In the genomic region with DNA sequence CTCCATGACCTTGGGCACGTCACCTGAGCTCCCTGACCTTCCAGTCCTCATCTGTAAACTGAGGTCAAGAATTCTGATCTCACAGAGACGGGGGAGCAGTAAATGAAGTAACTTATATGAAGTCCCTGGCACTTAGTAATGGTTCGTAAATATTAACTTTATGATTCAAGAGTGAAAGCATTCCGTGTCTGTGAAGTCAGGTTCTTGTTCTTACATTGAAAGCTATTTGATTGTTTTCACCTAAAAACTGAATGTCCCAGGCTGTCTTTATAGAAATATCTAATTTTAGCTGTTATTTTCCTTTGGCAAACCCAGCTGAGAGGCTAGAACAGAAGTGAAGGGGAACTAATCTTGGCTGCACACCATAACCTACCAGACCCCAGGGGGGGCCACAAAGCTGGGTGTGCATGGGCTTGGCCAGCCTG, we compare ENCODE assay signal across 7 cellular contexts.
DNase-seq lines count a peak whose midpoint lies in the region; ATAC-seq and TF ChIP-seq lines count a peak whose summit lies in the region.

No MANE protein-coding gene starts in this region.

- dilution Hi-C loops in IMR-90 (cut with HindIII; ENCODE audit: low sequenced_read_pairs, unreplicated experiment) = no loop called here

- H3K36me3 ChIP-seq in IMR-90 (ENCODE audit: control insufficient read depth, insufficient read depth, low read length) (no peaks in the 10 kb centered on the region), ascending aorta (no peaks in the 10 kb centered on the region)

- intact Hi-C loops in IMR-90 (cut with micrococcal nuclease) (no loop called here), ascending aorta (cut with DNase I) (loop anchor here (1.0 to 2.0 kb wide), 2 partner anchors 33 to 85 kb away; a partner anchor contains a TSS), left colon (cut with DNase I, micrococcal nuclease) (no loop called here)

- peaks cover 3 to 35% of the 10 kb centered on the region in 2 experiments for H3K79me1 ChIP-seq in IMR-90 (ENCODE audit: low read depth in 1 of 2, low read length in 2 of 2)

- H3K4me2 ChIP-seq in IMR-90 (ENCODE audit: low read depth, low read length) = no peak overlapping the region

- peak overlapping the region; percentile 63 to 79 for H4K8ac ChIP-seq in IMR-90 (ENCODE audit: low read depth in 2 of 2, low read length in 2 of 2)

- peak overlapping the region; percentile 71 for H4K91ac ChIP-seq in IMR-90 (ENCODE audit: insufficient read depth, low read depth, low read length)

- peak overlapping the region; percentile 79 for H2AFZ ChIP-seq in IMR-90 (replicated peaks; ENCODE audit: low read length, poor library complexity)

- H2AK9ac ChIP-seq in IMR-90 (replicated peaks; ENCODE audit: low read depth, low read length, poor library complexity) = peak overlapping the region; percentile 65

- H3K27me3 ChIP-seq in IMR-90 (ENCODE audit: control insufficient read depth, insufficient read depth, low read length) (no peaks in the 10 kb centered on the region), ascending aorta (no peaks in the 10 kb centered on the region)

- H3K27ac ChIP-seq in IMR-90 (ENCODE audit: insufficient read depth, low read length) = peak overlapping the region; percentile 82
- peak overlapping the region; percentile 94 for H3K27ac ChIP-seq in ascending aorta
- H3K27ac ChIP-seq in substantia nigra (ENCODE audit: low read depth, low read length, poor library complexity, severe bottlenecking) = peak overlapping the region; percentile 52

- H4K20me1 ChIP-seq in IMR-90 (ENCODE audit: insufficient read depth, low read length) = peaks cover 6% of the 10 kb centered on the region; the same call in 1 of the 2 replicates

- no peak for TF ChIP-seq CTCF in IMR-90 (conservative IDR thresholded peaks at IDR 0.05; ENCODE audit: low read depth, low read length)
- TF ChIP-seq CTCF in ascending aorta (IDR thresholded peaks at IDR 0.05) = peak in 1 of 3 experiments; percentile 29

- peak overlapping the region; percentile 61 for H2BK120ac ChIP-seq in IMR-90 (ENCODE audit: low read depth, low read length)

- no peak for TF ChIP-seq POLR2A in IMR-90 (IDR thresholded peaks at IDR 0.05; ENCODE audit: low read depth, low read length)

- TF ChIP-seq RAD21 in IMR-90 (IDR thresholded peaks at IDR 0.05; ENCODE audit: low read length) = no peak

- H4K5ac ChIP-seq in IMR-90 (ENCODE audit: low read depth, low read length) = peak overlapping the region; percentile 89

- CTCF ChIA-PET in IMR-90 (lab: Yijun Ruan, JAX) = no interaction called here

- H2BK15ac ChIP-seq in IMR-90 (ENCODE audit: low read depth, low read length) = peak overlapping the region; percentile 59; the same call in 1 of the 3 replicates

- H3K9ac ChIP-seq in IMR-90 (ENCODE audit: low read depth, low read length) = no peak overlapping the region

- H3K56ac ChIP-seq in IMR-90 (ENCODE audit: extremely low read depth, insufficient read depth, low read length) = no peak overlapping the region

- peak overlapping the region; percentile 95 for H2AK5ac ChIP-seq in IMR-90 (ENCODE audit: low read depth, low read length)

- H3K14ac ChIP-seq in IMR-90 (replicated peaks; ENCODE audit: low read depth, low read length) = peak overlapping the region; percentile 82

- peak overlapping the region; percentile 69; the same call in 1 of the 2 replicates for H2BK20ac ChIP-seq in IMR-90 (ENCODE audit: low read depth, low read length)

- peak overlapping the region; percentile 68 for H3K18ac ChIP-seq in IMR-90 (ENCODE audit: low read depth, low read length)

- H3K4ac ChIP-seq in IMR-90 (ENCODE audit: low read depth, low read length) = peak overlapping the region; percentile 62

- in situ Hi-C loops in IMR-90 (cut with MboI; ENCODE audit: low sequenced_read_pairs) = no loop called here

- peaks cover 30% of the 10 kb centered on the region for H3K9me1 ChIP-seq in IMR-90 (ENCODE audit: insufficient read depth, low read length)

- H3K9me3 ChIP-seq in IMR-90 (ENCODE audit: control insufficient read depth, insufficient read depth, low read length) = peaks cover 11% of the 10 kb centered on the region
- H3K9me3 ChIP-seq in ascending aorta = peaks cover 11 to 21% of the 10 kb centered on the region in 2 donors

- H3K4me1 ChIP-seq in IMR-90 (ENCODE audit: control insufficient read depth, insufficient read depth, low read length) = peaks cover 30% of the 10 kb centered on the region
- H3K4me1 ChIP-seq in ascending aorta = peaks cover 23 to 36% of the 10 kb centered on the region in 2 donors

- WGBS in IMR-90 (ENCODE audit: extremely low coverage in 2 of 2, insufficient read length in 1 of 2), 2 experiments = no CpG with 5 or more reads among the region's 4 CpGs

- no peak for ATAC-seq in IMR-90 (ENCODE audit: low read depth)
- peak; percentile 16 for ATAC-seq in left colon

- POLR2A ChIA-PET in IMR-90 (lab: Charles Lee; ENCODE audit: unreplicated experiment) = no interaction called here

- H3K4me3 ChIP-seq in IMR-90 (ENCODE audit: insufficient read depth, low read depth, low read length) (no peak overlapping the region), ascending aorta (peak overlapping the region; percentile 13 to 37)

- BruUV-seq in IMR-90 (replicated peaks; lab: Mats Ljungman, UMichigan) = no TSS peak

- DNase-seq in IMR-90 (peak; percentile 50), ascending aorta (ENCODE audit: low spot score in 2 of 2) (no peak), left colon (no peak), substantia nigra (lab: John Stamatoyannopoulos, UW) (no peak), NCI-H146 (lab: John Stamatoyannopoulos, UW) (no peak)
- no peak for DNase-seq in central memory CD4-positive, alpha-beta T cell
- no peak for DNase-seq in stimulated activated CD4-positive, alpha-beta T cell treated with anti-CD3 and anti-CD28 coated beads, Interleukin-2, amount 100 ng/mL, for 48 hours

- H3K23ac ChIP-seq in IMR-90 (ENCODE audit: low read depth, low read length) = peak overlapping the region; percentile 48; the same call in 1 of the 2 replicates

- H2BK5ac ChIP-seq in IMR-90 (ENCODE audit: low read depth, low read length, poor library complexity, severe bottlenecking) = peak overlapping the region; percentile 89

TF ChIP-seq in IMR-90, 13 proteins besides CTCF, POLR2A, EP300 and RAD21:
- TF ChIP-seq MAFK (IDR thresholded peaks at IDR 0.05; ENCODE audit: low read depth, low read length) (no peak), SMC3 (IDR thresholded peaks at IDR 0.05; ENCODE audit: low read depth, low read length) (no peak), BHLHE40 (IDR thresholded peaks at IDR 0.05; ENCODE audit: low read depth, low read length) (no peak), MAZ (IDR thresholded peaks at IDR 0.05; ENCODE audit: borderline replicate concordance, low read depth, low read length) (no peak), NFE2L2 (IDR thresholded peaks at IDR 0.05; ENCODE audit: low read depth, low read length) (no peak), MXI1 (IDR thresholded peaks at IDR 0.05; ENCODE audit: borderline replicate concordance, low read depth, low read length) (no peak), FOS (IDR thresholded peaks at IDR 0.05; ENCODE audit: low read depth, low read length) (no peak), RFX5 (IDR thresholded peaks at IDR 0.05; ENCODE audit: low read depth, low read length) (no peak), CEBPB (IDR thresholded peaks at IDR 0.05; ENCODE audit: low read depth, low read length) (no peak), CHD1 (IDR thresholded peaks at IDR 0.05; ENCODE audit: low read depth, low read length) (no peak), RCOR1 (IDR thresholded peaks at IDR 0.05; ENCODE audit: insufficient replicate concordance, low read length) (no peak)
- TF ChIP-seq, protein P1, sequence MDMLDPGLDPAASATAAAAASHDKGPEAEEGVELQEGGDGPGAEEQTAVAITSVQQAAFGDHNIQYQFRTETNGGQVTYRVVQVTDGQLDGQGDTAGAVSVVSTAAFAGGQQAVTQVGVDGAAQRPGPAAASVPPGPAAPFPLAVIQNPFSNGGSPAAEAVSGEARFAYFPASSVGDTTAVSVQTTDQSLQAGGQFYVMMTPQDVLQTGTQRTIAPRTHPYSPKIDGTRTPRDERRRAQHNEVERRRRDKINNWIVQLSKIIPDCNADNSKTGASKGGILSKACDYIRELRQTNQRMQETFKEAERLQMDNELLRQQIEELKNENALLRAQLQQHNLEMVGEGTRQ (IDR thresholded peaks at IDR 0.05; ENCODE audit: low read depth, low read length) = no peak
- TF ChIP-seq, protein P2, sequence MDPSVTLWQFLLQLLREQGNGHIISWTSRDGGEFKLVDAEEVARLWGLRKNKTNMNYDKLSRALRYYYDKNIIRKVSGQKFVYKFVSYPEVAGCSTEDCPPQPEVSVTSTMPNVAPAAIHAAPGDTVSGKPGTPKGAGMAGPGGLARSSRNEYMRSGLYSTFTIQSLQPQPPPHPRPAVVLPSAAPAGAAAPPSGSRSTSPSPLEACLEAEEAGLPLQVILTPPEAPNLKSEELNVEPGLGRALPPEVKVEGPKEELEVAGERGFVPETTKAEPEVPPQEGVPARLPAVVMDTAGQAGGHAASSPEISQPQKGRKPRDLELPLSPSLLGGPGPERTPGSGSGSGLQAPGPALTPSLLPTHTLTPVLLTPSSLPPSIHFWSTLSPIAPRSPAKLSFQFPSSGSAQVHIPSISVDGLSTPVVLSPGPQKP (IDR thresholded peaks at IDR 0.05; ENCODE audit: borderline replicate concordance, low read depth, low read length) = no peak
TF ChIP-seq in IMR-90: peak in this region for 0.
